Comparison of ENCODE assay signal across 29 cellular contexts in genomic region chr9:69395718-69396117, GRCh38.
A peak's percentile ranks its signal among the peaks of the same experiment; 100 is the strongest.
DNase-seq lines count a peak whose midpoint lies in the region; ATAC-seq and TF ChIP-seq lines count a peak whose summit lies in the region.
"Had no signal": no experiment of that assay in that cellular context is flagged by ENCODE, and none has a peak within 500 bp of the region (broad histone marks: within the 10 kb centered on the region; RNA-seq: fewer than 3 reads in every experiment).

No MANE protein-coding gene starts in this region.

- H3K4ac ChIP-seq in neuronal stem cell (ENCODE audit: low read length): no peak overlapping the region

- peak overlapping the region; percentile 88 for H3K18ac ChIP-seq in neuronal stem cell (ENCODE audit: low read length)

- H3K4me1 ChIP-seq in left ventricle myocardium inferior: peaks cover 54% of the 10 kb centered on the region
- peaks cover 0 to 7% of the 10 kb centered on the region in 2 donors for H3K4me1 ChIP-seq in neuronal stem cell (ENCODE audit: control insufficient read depth in 2 of 2, insufficient read depth in 1 of 2, low read depth in 1 of 2, low read length in 2 of 2)

- no peak overlapping the region for H3K23ac ChIP-seq in neuronal stem cell (ENCODE audit: low read depth, low read length, poor library complexity)

- no CpG with 5 or more reads among the region's 5 CpGs for WGBS in neuronal stem cell (ENCODE audit: extremely low coverage in 2 of 2, insufficient read length in 2 of 2, insufficient replicate concordance in 1 of 2), 2 donors

- H3K27me3 ChIP-seq in left ventricle myocardium inferior (ENCODE audit: low read depth) (no peaks in the 10 kb centered on the region), neuronal stem cell (ENCODE audit: control insufficient read depth in 3 of 3, insufficient read depth in 3 of 3, low read depth in 1 of 3, low read length in 3 of 3) (peaks cover 0 to 4% (median 0%) of the 10 kb centered on the region in 3 experiments)

- H3K36me3 ChIP-seq in left ventricle myocardium inferior (no peaks in the 10 kb centered on the region), neuronal stem cell (replicated peaks in 1 of 2; ENCODE audit: control insufficient read depth in 2 of 2, insufficient read depth in 2 of 2, low read length in 2 of 2) (no peaks in the 10 kb centered on the region)

- H4K8ac ChIP-seq in neuronal stem cell (ENCODE audit: low read depth, low read length): no peak overlapping the region

- H3K9ac ChIP-seq in neuronal stem cell (ENCODE audit: low read depth, low read length, poor library complexity): no peak overlapping the region
- H3K9ac ChIP-seq: SK-N-SH had no signal

- H2BK120ac ChIP-seq in neuronal stem cell (ENCODE audit: low read depth, low read length): no peak overlapping the region

- no peak overlapping the region for H2AK5ac ChIP-seq in neuronal stem cell (ENCODE audit: low read depth, low read length)

- no peak overlapping the region for H3K4me2 ChIP-seq in neuronal stem cell (ENCODE audit: insufficient read depth, low read length, poor library complexity, severe bottlenecking)
- H3K4me2 ChIP-seq: GM23338, SK-N-SH had no signal

- H2AFZ ChIP-seq in neuronal stem cell (ENCODE audit: low read length): no peak overlapping the region
- H2AFZ ChIP-seq: GM23338 had no signal

- H3K79me1 ChIP-seq in neuronal stem cell (ENCODE audit: low read depth, low read length): no peaks in the 10 kb centered on the region

- no peak overlapping the region for H2BK12ac ChIP-seq in neuronal stem cell (ENCODE audit: low read length)

- H3K9me3 ChIP-seq in left ventricle myocardium inferior (replicated peaks) (peaks cover 3% of the 10 kb centered on the region), neuronal stem cell (replicated peaks in 1 of 2; ENCODE audit: control insufficient read depth in 2 of 2, insufficient read depth in 1 of 2, low read depth in 1 of 2, low read length in 2 of 2) (no peaks in the 10 kb centered on the region)
- H3K9me3 ChIP-seq: SK-N-SH had no signal

- H2BK15ac ChIP-seq in neuronal stem cell (ENCODE audit: low read length): no peak overlapping the region

- H3K27ac ChIP-seq in left ventricle myocardium inferior (replicated peaks) (peak overlapping the region; percentile 90), neuronal stem cell (replicated peaks; ENCODE audit: low read length) (no peak overlapping the region)
- H3K27ac ChIP-seq: coronary artery had no signal

- H3K14ac ChIP-seq in neuronal stem cell (ENCODE audit: low read length): no peak overlapping the region

- H2BK5ac ChIP-seq in neuronal stem cell (ENCODE audit: low read length): peak overlapping the region; percentile 39

- TF ChIP-seq CTCF in left ventricle myocardium inferior (IDR thresholded peaks at IDR 0.05; ENCODE audit: borderline replicate concordance): no peak

- ATAC-seq in left ventricle myocardium superior (no peak), HG03025 (IDR thresholded peaks at IDR 0.05; ENCODE audit: low FRiP score, unreplicated experiment) (no peak), GM21619 (IDR thresholded peaks at IDR 0.05; ENCODE audit: unreplicated experiment) (no peak)
- ATAC-seq: effector memory CD8-positive, alpha-beta T cell; GM23338; left lobe of liver; naive thymus-derived CD8-positive, alpha-beta T cell had no signal

- H3K4me3 ChIP-seq in left ventricle myocardium inferior (no peak overlapping the region), neuronal stem cell (ENCODE audit: low read length in 2 of 2) (no peak overlapping the region)
- H3K4me3 ChIP-seq: coronary artery, GM23338 had no signal

- no peak for DNase-seq in left ventricle myocardium inferior
- no peak for DNase-seq in left ventricle myocardium superior
- DNase-seq in foreskin melanocyte: peak; percentile 89
- DNase-seq in neuronal stem cell (ENCODE audit: low spot score): no peak
- DNase-seq in GM19240 (ENCODE audit: insufficient read length, low spot score): no peak
- DNase-seq in hepatic stellate cell (ENCODE audit: low spot score): no peak
- DNase-seq: activated CD4-positive, alpha-beta T cell treated with anti-CD3 and anti-CD28 coated beads, Interleukin-2, amount 50 U/mL, for 1 hour; activated CD4-positive, CD25-positive, alpha-beta regulatory T cell; activated effector memory CD4-positive, alpha-beta T cell treated with anti-CD3 and anti-CD28 coated beads, Interleukin-2, amount 50 U/mL, for 16 hours; activated T-cell treated with anti-CD3 and anti-CD28 coated beads, Interleukin-2, amount 50 U/mL, for 24 hours; aorta; DND-41; effector memory CD8-positive, alpha-beta T cell; foreskin fibroblast; KBM-7; MM.1S; naive thymus-derived CD8-positive, alpha-beta T cell; NCI-H1417; NCI-H2029; NCI-H524; NK-92 treated with Interleukin-12 subunit alpha and Interleukin-12 subunit beta, amount 100 ng/mL, for 24 hours; SK-N-SH; stimulated activated CD4-positive, alpha-beta T cell treated with anti-CD3 and anti-CD28 coated beads, Interleukin-15, amount 100 ng/mL, for 24 hours; stimulated activated CD4-positive, alpha-beta T cell treated with anti-CD3 and anti-CD28 coated beads, Interleukin-4, amount 100 ng/mL, for 4 hours had no signal

- intact Hi-C loops in left ventricle myocardium inferior (cut with micrococcal nuclease): no loop called here
- intact Hi-C loops in left ventricle myocardium superior (cut with micrococcal nuclease): no loop called here

- H4K91ac ChIP-seq in neuronal stem cell (ENCODE audit: low read depth, low read length, poor library complexity): no peak overlapping the region
